ENCODE assay signal across 10 cellular contexts in the genomic region with DNA sequence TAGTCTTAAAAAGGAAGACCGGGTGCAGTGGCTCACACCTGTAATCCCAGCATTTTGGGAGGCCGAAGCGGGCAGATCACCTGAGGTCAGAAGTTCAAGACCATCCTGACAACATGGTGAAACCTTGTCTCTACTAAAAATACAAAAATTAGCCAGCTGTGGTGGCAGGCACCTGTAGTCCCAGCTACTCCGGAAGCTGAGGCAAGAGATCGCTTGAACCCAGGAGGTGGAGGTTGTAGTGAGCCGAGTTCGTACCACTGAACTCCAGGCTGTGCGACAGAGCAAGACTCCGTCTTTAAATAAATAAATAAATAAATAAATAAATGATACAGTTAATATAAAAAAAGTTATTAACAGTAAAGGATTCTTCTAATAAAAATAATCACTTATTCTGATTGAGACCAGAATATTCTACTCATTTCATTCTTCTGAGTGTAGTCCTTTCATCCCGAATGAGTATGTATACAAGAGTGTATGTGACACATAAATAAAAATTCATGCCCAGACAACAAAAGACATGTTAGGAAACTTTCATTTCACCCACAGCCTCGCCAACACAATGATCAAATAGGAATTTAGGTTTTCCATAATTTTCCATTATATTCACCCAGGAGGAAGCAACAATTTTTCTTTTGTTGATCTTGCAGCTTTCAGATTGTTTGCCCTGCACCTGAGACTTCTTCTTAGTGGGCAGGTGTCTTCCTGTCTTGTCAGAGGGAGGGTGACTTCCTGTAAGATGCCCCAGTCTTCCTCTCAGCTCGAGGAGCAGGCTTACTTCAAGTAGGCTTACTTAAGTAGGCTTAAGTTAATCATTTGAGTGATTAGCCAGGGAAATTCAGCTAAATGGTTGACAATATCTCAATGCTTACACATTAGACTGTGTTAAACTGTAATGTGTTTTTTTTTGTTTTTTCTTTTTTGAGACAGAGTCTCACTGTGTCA. TPM values are rescaled to one million over a fixed set of nuclear protein-coding genes. Genes with fewer than 3 reads are reported as not detected.
DNase-seq lines count a peak whose midpoint lies in the region; ATAC-seq, FAIRE-seq and TF ChIP-seq lines count a peak whose summit lies in the region.
"Had no signal": no experiment of that assay in that cellular context is flagged by ENCODE, and none has a peak within 500 bp of the region (broad histone marks: within the 10 kb centered on the region; RNA-seq: fewer than 3 reads in every experiment).

No MANE protein-coding gene starts in this region.

- H3K36me3 Mint-ChIP-seq in CD4-positive, alpha-beta T cell (ENCODE audit: low read depth) = no peaks in the 10 kb centered on the region
- H3K36me3 Mint-ChIP-seq in T-helper 17 cell (ENCODE audit: low read depth) = no peaks in the 10 kb centered on the region
- H3K36me3 Mint-ChIP-seq in central memory CD8-positive, alpha-beta T cell (ENCODE audit: insufficient read depth) = no peaks in the 10 kb centered on the region

- no peaks in the 10 kb centered on the region for H3K9me3 ChIP-seq in CD4-positive, alpha-beta T cell (ENCODE audit: control insufficient read depth, low read length)
- H3K9me3 ChIP-seq in T-helper 17 cell (ENCODE audit: control insufficient read depth, low read length, poor library complexity, severe bottlenecking) = no peaks in the 10 kb centered on the region
- no peaks in the 10 kb centered on the region for H3K9me3 ChIP-seq in tibial nerve
- H3K9me3 ChIP-seq: lower lobe of right lung had no signal

- peak; percentile 74 for FAIRE-seq in GM18507 (lab: Jason Lieb, UNC)

- TF ChIP-seq POLR2A in tibial nerve (IDR thresholded peaks at IDR 0.05) = no peak

- H3K27me3 Mint-ChIP-seq in CD4-positive, alpha-beta T cell = no peaks in the 10 kb centered on the region
- H3K27me3 Mint-ChIP-seq in T-helper 17 cell = no peaks in the 10 kb centered on the region
- H3K27me3 Mint-ChIP-seq in central memory CD8-positive, alpha-beta T cell = no peaks in the 10 kb centered on the region

- intact Hi-C loops in CD4-positive, alpha-beta T cell (cut with DNase I, micrococcal nuclease) = loop anchor here in 1 of 2 experiments (1.0 to 10.0 kb wide), 3 partner anchors 8 to 747 kb away; partner anchors contain the start of genes LSM3, NUP210 and XPC

- 84% methylated on average over 12 of the region's 12 CpGs for WGBS in tibial nerve, 2 donors

- peak overlapping the region; percentile 64 for H3K27ac ChIP-seq in CD4-positive, alpha-beta T cell (ENCODE audit: low read depth, low read length)
- H3K27ac ChIP-seq in tibial nerve = no peak overlapping the region
- H3K27ac ChIP-seq: breast epithelium, lower lobe of right lung had no signal

- no peaks in the 10 kb centered on the region for H3K4me1 ChIP-seq in tibial nerve
- H3K4me1 ChIP-seq: breast epithelium, lower lobe of right lung had no signal

- H3K9me3 Mint-ChIP-seq in CD4-positive, alpha-beta T cell = no peaks in the 10 kb centered on the region
- H3K9me3 Mint-ChIP-seq in central memory CD8-positive, alpha-beta T cell = no peaks in the 10 kb centered on the region

- peak; percentile 99 for ATAC-seq in CD4-positive, alpha-beta T cell (ENCODE audit: poor library complexity)
- ATAC-seq in T-helper 17 cell (peak; percentile 99), GM18873 (IDR thresholded peaks at IDR 0.05; ENCODE audit: low FRiP score, unreplicated experiment) (no peak)
- ATAC-seq in central memory CD8-positive, alpha-beta T cell (replicated peaks; ENCODE audit: extremely low read depth, poor library complexity, severe bottlenecking) = peak; percentile 93
- ATAC-seq: lower lobe of right lung had no signal

- TF ChIP-seq EP300 in tibial nerve (IDR thresholded peaks at IDR 0.05) = no peak

- H3K4me3 Mint-ChIP-seq in CD4-positive, alpha-beta T cell = peak overlapping the region; percentile 59
- H3K4me3 Mint-ChIP-seq in T-helper 17 cell = peak overlapping the region; percentile 64
- peak overlapping the region; percentile 41 for H3K4me3 Mint-ChIP-seq in central memory CD8-positive, alpha-beta T cell

- H3K27me3 ChIP-seq in CD4-positive, alpha-beta T cell (ENCODE audit: control insufficient read depth, insufficient read depth, low read length) = no peaks in the 10 kb centered on the region
- no peaks in the 10 kb centered on the region for H3K27me3 ChIP-seq in tibial nerve
- H3K27me3 ChIP-seq: breast epithelium had no signal

- peak in 6 of 10 experiments; percentile 20 to 54 (median 29) for DNase-seq in CD4-positive, alpha-beta T cell
- no peak for DNase-seq in GM18507 (ENCODE audit: extremely low spot score, insufficient read length, low read depth)
- no peak for DNase-seq in T-helper 17 cell
- no peak for DNase-seq in central memory CD8-positive, alpha-beta T cell (ENCODE audit: low spot score in 2 of 2)
- no peak for DNase-seq in occipital lobe (lab: John Stamatoyannopoulos, UW)
- no peak for DNase-seq in NCI-H69 (lab: John Stamatoyannopoulos, UW)
- no peak for DNase-seq in tibial nerve (ENCODE audit: low spot score in 2 of 2)
- DNase-seq: lower lobe of right lung had no signal

- no peaks in the 10 kb centered on the region for H3K36me3 ChIP-seq in tibial nerve
- H3K36me3 ChIP-seq: breast epithelium, lower lobe of right lung had no signal

- no peak overlapping the region for H3K4me3 ChIP-seq in tibial nerve
- H3K4me3 ChIP-seq: breast epithelium, lower lobe of right lung had no signal

- H3K27ac Mint-ChIP-seq in CD4-positive, alpha-beta T cell = peak overlapping the region; percentile 86
- H3K27ac Mint-ChIP-seq in T-helper 17 cell = peak overlapping the region; percentile 100
- peak overlapping the region; percentile 42 for H3K27ac Mint-ChIP-seq in central memory CD8-positive, alpha-beta T cell (ENCODE audit: low read depth)

- CTCF ChIA-PET in CD4-positive, alpha-beta T cell (lab: Charles Lee) = interaction anchor here (0.6 to 2.2 kb wide), 4 partner anchors 8 to 417 kb away, joined by 3 to 11 read pairs (median 5); partner anchors contain the start of gene NUP210

- POLR2A ChIA-PET in CD4-positive, alpha-beta T cell (lab: Charles Lee) = interaction anchor here (1.1 to 4.6 kb wide), 10 partner anchors 10 to 764 kb away, joined by 3 to 62 read pairs (median 8); partner anchors contain the start of genes HDAC11, LSM3, NUP210 and RAF1

- no peak for TF ChIP-seq CTCF in CD4-positive, alpha-beta T cell (IDR thresholded peaks at IDR 0.05)
- no peak for TF ChIP-seq CTCF in tibial nerve (IDR thresholded peaks at IDR 0.05)

- peaks cover 39% of the 10 kb centered on the region for H3K4me1 Mint-ChIP-seq in CD4-positive, alpha-beta T cell (ENCODE audit: low read depth)
- H3K4me1 Mint-ChIP-seq in T-helper 17 cell = peaks cover 12% of the 10 kb centered on the region
- H3K4me1 Mint-ChIP-seq in central memory CD8-positive, alpha-beta T cell = peaks cover 7% of the 10 kb centered on the region

RNA-seq across cellular contexts. Expression of gene NUP210, which starts 7.8 kb away (rescaled TPM):
- 10 to 100 TPM; 82.0 to 83.5 TPM for total RNA-seq in CD4-positive, alpha-beta T cell
- total RNA-seq in T-helper 17 cell (100 to 1,000 TPM; 125 to 137 TPM), occipital lobe (7.5 TPM), tibial nerve (1 to 10 TPM; 1.3 to 9.3 (median 2.0) TPM)

RNA-seq across cellular contexts. Expression of gene HDAC11, which starts 52.2 kb away (rescaled TPM):
- 1 to 10 TPM; 4.5 to 4.6 TPM for total RNA-seq in CD4-positive, alpha-beta T cell
- total RNA-seq in T-helper 17 cell (1 to 10 TPM; 2.3 to 6.1 TPM), occipital lobe (12.6 TPM), tibial nerve (10 to 100 TPM; 20.9 to 25.1 (median 23.9) TPM)

Comparison
In these comparisons a context has a peak if more than half of its experiments do, and no peak if none do; other contexts are left out.
1. DNase-seq: peak in CD4-positive, alpha-beta T cell (6 of 10); none in GM18507 (single experiment), T-helper 17 cell (0 of 3), central memory CD8-positive, alpha-beta T cell (0 of 2), occipital lobe (single experiment), NCI-H69 (single experiment) and tibial nerve (0 of 2).
2. H3K27ac Mint-ChIP-seq: peak in every context shown above with its lines; median percentile 100 in T-helper 17 cell; 86 in CD4-positive, alpha-beta T cell; 42 in central memory CD8-positive, alpha-beta T cell.
3. Peak in every context shown above with its lines, with median percentiles within 50 percentile points of each other: H3K4me3 Mint-ChIP-seq.